ENCODE assay signal across 23 cellular contexts in the genomic region with DNA sequence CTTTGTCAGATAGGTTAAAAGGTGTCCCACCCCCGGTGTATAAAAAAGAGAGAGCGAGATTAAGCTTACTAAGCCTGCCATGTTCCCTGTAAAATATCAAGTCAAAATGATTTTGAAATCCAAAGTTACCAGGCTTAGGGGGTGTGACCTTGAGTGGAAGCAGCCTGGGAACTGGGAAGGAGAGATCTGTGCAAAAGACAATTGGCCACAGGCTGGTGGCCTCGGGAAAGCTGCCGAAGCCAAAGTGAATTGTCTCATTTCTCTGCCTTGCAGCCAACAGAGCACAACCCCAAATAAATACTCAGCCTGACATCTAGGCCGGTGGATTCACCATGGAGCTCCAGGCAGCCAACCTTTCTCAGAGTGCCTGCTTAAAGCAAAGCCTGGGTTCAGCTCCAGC.
DNase-seq lines count a peak whose midpoint lies in the region; ATAC-seq, FAIRE-seq and TF ChIP-seq lines count a peak whose summit lies in the region.
"Had no signal": no experiment of that assay in that cellular context is flagged by ENCODE, and none has a peak within 500 bp of the region (broad histone marks: within the 10 kb centered on the region; RNA-seq: fewer than 3 reads in every experiment).

No MANE protein-coding gene starts in this region.

- DNase-seq in Right ventricle myocardium inferior (ENCODE audit: missing footprints) (no peak), right cardiac atrium (no peak), cerebellum (ENCODE audit: low spot score) (peak; percentile 34), left ventricle myocardium superior (no peak), putamen (ENCODE audit: low spot score) (peak; percentile 22), H54 (ENCODE audit: insufficient read length, low spot score) (no peak), GDM1 (lab: John Stamatoyannopoulos, UW) (no peak)
- DNase-seq: CD8-positive, alpha-beta T cell; DMS79; Kasumi-1; MM.1S; NCI-H1092 treated with DMSO at 0.1 percent for 48 hours; NCI-H1694; NCI-H524 had no signal

- H3K9me3 ChIP-seq in right cardiac atrium (ENCODE audit: control insufficient read depth, low read length): no peaks in the 10 kb centered on the region
- H3K9me3 ChIP-seq: HAP-1 had no signal

- intact Hi-C loops in Right ventricle myocardium inferior (cut with DNase I): loop anchor here (10.0 kb wide), 1 partner anchor 64 kb away; no protein-coding TSS in a partner anchor
- intact Hi-C loops in right cardiac atrium (cut with DNase I): no loop called here
- intact Hi-C loops in left ventricle myocardium superior (cut with micrococcal nuclease): no loop called here

- ATAC-seq in Right ventricle myocardium inferior (peak; percentile 58), right cardiac atrium (no peak), left ventricle myocardium superior (peak; percentile 50), HG02870 (IDR thresholded peaks at IDR 0.05; ENCODE audit: unreplicated experiment) (no peak)
- ATAC-seq: CD8-positive, alpha-beta T cell; GM12878; Panc1 had no signal

- no peaks in the 10 kb centered on the region for H3K27me3 ChIP-seq in right cardiac atrium (ENCODE audit: control insufficient read depth, insufficient read depth)

- H3K4me1 ChIP-seq in right cardiac atrium (ENCODE audit: control insufficient read depth, insufficient read depth, low read length): no peaks in the 10 kb centered on the region
- H3K4me1 ChIP-seq: HAP-1 had no signal

- no peak overlapping the region for H3K4me3 ChIP-seq in right cardiac atrium (ENCODE audit: low read length)
- H3K4me3 ChIP-seq: GM12878, HAP-1 had no signal

- FAIRE-seq in H54 (lab: Jason Lieb, UNC): no peak
- FAIRE-seq: D721Med, G401.6, GM12878, HTR-8/SVneo had no signal

- WGBS in right cardiac atrium: 76% methylated on average over 5 of the region's 5 CpGs

- TF ChIP-seq POLR2A in H54 (IDR thresholded peaks at IDR 0.05; ENCODE audit: low read depth, low read length): no peak

- no peak overlapping the region for H3K27ac ChIP-seq in right cardiac atrium (ENCODE audit: low read length)
- H3K27ac ChIP-seq: 22Rv1, HL-60 had no signal

Comparison
In these comparisons a context has a peak if more than half of its experiments do, and no peak if none do; other contexts are left out.
1. ATAC-seq: peak in Right ventricle myocardium inferior (single experiment) and left ventricle myocardium superior (single experiment); none in right cardiac atrium (0 of 2) and HG02870 (single experiment).
2. DNase-seq: peak in cerebellum (single experiment) and putamen (single experiment); none in Right ventricle myocardium inferior (single experiment), right cardiac atrium (0 of 3), left ventricle myocardium superior (single experiment), H54 (single experiment) and GDM1 (single experiment).